Comparison of ENCODE assay signal across 2 cellular contexts in the genomic region with DNA sequence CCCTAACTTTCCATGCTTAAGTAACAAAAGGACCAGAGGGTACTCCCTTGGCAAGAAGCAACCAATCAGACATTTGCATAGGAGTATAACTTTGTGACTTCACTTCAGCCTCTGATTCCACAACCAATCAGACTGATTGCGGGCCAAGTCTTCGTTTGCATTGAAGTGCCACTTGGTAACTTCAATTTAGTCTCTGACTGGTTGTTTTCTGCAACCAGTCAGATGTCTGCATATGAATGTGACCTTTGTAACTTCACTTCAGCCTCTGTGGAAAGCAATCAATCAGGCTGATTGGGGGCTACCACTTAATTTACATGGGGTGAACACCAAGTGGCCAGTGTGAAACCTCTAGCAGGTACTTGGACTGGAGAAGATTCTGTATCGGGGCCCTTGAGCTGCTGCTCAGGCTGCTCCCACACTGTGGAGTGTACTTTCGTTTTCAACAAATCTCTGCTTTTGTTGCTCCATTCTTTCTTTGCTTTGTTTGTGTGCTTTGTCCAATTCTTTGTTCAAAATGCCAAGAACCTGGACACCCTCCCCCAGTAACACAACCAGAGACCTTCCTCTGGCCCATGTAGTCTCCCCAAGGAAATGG.
TF ChIP-seq lines count a peak whose summit lies in the region.

No MANE protein-coding gene starts in this region.

TF ChIP-seq in IMR-90, 13 proteins besides CTCF, POLR2A, EP300 and RAD21:
- no peak for TF ChIP-seq CEBPB (IDR thresholded peaks at IDR 0.05; ENCODE audit: low read depth, low read length)
- no peak for TF ChIP-seq RCOR1 (IDR thresholded peaks at IDR 0.05; ENCODE audit: insufficient replicate concordance, low read length)
- TF ChIP-seq MAZ (IDR thresholded peaks at IDR 0.05; ENCODE audit: borderline replicate concordance, low read depth, low read length) = no peak
- TF ChIP-seq ELK1 (IDR thresholded peaks at IDR 0.05; ENCODE audit: borderline replicate concordance, low read depth, low read length) = no peak
- TF ChIP-seq FOS (IDR thresholded peaks at IDR 0.05; ENCODE audit: low read depth, low read length) = no peak
- no peak for TF ChIP-seq SMC3 (IDR thresholded peaks at IDR 0.05; ENCODE audit: low read depth, low read length)
- TF ChIP-seq CHD1 (IDR thresholded peaks at IDR 0.05; ENCODE audit: low read depth, low read length) = no peak

TF ChIP-seq in H1, 55 proteins besides CTCF, POLR2A, EP300 and RAD21:
- TF ChIP-seq CHD2 (IDR thresholded peaks at IDR 0.05; ENCODE audit: low read length) = no peak
- no peak for TF ChIP-seq SP4 (IDR thresholded peaks at IDR 0.05; ENCODE audit: low read length)
- TF ChIP-seq CBX5 (IDR thresholded peaks at IDR 0.05; ENCODE audit: low read depth, low read length) = no peak
- no peak for TF ChIP-seq SRF (IDR thresholded peaks at IDR 0.05; ENCODE audit: low read depth, low read length)
- TF ChIP-seq POU5F1 (IDR thresholded peaks at IDR 0.05; ENCODE audit: low read depth, low read length) = no peak
- no peak for TF ChIP-seq KDM5A (IDR thresholded peaks at IDR 0.05; ENCODE audit: low read length)
